1 cellular context compared by ENCODE assay signal in the genomic region with DNA sequence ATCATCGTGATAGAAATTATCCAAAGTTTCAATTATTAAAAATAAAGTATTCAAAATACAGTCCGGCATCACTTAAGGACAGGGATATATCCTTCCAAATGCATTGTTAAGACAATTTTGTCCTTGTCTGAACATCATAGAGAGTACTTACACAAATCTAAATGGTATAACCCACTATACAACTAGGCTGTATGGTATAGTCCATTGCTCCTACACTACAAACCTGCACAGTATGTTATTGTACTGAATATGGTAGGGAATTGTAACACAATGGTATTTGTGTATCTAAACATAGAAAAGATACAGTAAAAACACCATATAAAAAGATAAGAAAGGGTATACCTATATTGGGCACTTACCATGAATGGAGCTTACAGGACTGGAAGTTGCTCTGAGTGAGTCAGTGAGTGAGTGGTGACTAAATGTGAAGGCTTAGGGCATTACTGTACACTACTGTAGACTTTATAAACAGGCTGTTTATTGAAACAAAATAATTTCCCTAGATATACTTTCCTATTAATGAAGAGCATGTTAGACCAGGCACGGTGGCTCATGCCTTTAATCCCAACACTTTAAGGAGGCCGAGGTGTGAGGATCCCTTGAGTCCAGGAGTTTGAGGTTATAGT.
TF ChIP-seq lines count a peak whose summit lies in the region.

No MANE protein-coding gene starts in this region.

TF ChIP-seq in K562, 482 proteins besides CTCF, POLR2A, EP300 and RAD21:
- TF ChIP-seq ZNF134 (CRISPR knock-in tag; conservative IDR thresholded peaks at IDR 0.05), result no peak
- TF ChIP-seq, protein P1, sequence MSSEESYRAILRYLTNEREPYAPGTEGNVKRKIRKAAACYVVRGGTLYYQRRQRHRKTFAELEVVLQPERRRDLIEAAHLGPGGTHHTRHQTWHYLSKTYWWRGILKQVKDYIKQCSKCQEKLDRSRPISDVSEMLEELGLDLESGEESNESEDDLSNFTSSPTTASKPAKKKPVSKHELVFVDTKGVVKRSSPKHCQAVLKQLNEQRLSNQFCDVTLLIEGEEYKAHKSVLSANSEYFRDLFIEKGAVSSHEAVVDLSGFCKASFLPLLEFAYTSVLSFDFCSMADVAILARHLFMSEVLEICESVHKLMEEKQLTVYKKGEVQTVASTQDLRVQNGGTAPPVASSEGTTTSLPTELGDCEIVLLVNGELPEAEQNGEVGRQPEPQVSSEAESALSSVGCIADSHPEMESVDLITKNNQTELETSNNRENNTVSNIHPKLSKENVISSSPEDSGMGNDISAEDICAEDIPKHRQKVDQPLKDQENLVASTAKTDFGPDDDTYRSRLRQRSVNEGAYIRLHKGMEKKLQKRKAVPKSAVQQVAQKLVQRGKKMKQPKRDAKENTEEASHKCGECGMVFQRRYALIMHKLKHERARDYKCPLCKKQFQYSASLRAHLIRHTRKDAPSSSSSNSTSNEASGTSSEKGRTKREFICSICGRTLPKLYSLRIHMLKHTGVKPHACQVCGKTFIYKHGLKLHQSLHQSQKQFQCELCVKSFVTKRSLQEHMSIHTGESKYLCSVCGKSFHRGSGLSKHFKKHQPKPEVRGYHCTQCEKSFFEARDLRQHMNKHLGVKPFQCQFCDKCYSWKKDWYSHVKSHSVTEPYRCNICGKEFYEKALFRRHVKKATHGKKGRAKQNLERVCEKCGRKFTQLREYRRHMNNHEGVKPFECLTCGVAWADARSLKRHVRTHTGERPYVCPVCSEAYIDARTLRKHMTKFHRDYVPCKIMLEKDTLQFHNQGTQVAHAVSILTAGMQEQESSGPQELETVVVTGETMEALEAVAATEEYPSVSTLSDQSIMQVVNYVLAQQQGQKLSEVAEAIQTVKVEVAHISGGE (CRISPR knock-in tag; IDR thresholded peaks at IDR 0.05), result no peak
- TF ChIP-seq, protein P2, sequence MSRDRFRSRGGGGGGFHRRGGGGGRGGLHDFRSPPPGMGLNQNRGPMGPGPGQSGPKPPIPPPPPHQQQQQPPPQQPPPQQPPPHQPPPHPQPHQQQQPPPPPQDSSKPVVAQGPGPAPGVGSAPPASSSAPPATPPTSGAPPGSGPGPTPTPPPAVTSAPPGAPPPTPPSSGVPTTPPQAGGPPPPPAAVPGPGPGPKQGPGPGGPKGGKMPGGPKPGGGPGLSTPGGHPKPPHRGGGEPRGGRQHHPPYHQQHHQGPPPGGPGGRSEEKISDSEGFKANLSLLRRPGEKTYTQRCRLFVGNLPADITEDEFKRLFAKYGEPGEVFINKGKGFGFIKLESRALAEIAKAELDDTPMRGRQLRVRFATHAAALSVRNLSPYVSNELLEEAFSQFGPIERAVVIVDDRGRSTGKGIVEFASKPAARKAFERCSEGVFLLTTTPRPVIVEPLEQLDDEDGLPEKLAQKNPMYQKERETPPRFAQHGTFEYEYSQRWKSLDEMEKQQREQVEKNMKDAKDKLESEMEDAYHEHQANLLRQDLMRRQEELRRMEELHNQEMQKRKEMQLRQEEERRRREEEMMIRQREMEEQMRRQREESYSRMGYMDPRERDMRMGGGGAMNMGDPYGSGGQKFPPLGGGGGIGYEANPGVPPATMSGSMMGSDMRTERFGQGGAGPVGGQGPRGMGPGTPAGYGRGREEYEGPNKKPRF (IDR thresholded peaks at IDR 0.05; ENCODE audit: low read depth, low read length), result no peak
- TF ChIP-seq, protein P3, sequence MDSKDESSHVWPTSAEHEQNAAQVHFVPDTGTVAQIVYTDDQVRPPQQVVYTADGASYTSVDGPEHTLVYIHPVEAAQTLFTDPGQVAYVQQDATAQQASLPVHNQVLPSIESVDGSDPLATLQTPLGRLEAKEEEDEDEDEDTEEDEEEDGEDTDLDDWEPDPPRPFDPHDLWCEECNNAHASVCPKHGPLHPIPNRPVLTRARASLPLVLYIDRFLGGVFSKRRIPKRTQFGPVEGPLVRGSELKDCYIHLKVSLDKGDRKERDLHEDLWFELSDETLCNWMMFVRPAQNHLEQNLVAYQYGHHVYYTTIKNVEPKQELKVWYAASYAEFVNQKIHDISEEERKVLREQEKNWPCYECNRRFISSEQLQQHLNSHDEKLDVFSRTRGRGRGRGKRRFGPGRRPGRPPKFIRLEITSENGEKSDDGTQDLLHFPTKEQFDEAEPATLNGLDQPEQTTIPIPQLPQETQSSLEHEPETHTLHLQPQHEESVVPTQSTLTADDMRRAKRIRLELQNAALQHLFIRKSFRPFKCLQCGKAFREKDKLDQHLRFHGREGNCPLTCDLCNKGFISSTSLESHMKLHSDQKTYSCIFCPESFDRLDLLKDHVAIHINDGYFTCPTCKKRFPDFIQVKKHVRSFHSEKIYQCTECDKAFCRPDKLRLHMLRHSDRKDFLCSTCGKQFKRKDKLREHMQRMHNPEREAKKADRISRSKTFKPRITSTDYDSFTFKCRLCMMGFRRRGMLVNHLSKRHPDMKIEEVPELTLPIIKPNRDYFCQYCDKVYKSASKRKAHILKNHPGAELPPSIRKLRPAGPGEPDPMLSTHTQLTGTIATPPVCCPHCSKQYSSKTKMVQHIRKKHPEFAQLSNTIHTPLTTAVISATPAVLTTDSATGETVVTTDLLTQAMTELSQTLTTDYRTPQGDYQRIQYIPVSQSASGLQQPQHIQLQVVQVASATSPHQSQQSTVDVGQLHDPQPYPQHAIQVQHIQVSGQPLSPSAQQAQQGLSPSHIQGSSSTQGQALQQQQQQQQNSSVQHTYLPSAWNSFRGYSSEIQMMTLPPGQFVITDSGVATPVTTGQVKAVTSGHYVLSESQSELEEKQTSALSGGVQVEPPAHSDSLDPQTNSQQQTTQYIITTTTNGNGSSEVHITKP (IDR thresholded peaks at IDR 0.05; ENCODE audit: partially characterized antibody), result peak; percentile 10
TF ChIP-seq in K562: peak in this region for 1.
